12 cellular contexts compared by ENCODE assay signal in the genomic region with DNA sequence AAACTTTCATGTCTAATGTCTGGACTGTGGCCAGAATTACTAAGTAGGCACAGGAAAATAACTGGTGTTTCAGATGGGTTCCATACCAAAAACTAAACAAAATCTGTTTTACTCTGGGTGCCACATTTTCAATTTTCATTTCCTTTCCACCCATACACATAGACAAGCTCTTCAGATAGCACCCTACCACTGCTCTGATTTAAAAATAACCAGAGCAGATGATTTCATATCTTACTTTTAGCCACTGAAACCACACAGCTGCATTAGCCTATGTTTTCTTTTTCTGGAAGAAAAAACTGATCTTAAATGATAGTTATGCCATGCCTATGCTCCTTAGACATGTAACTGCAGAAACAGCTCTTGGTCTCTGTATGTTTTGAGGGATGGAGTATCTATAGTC.
DNase-seq lines count a peak whose midpoint lies in the region; ATAC-seq and TF ChIP-seq lines count a peak whose summit lies in the region.
"Had no signal": no experiment of that assay in that cellular context is flagged by ENCODE, and none has a peak within 500 bp of the region (broad histone marks: within the 10 kb centered on the region; RNA-seq: fewer than 3 reads in every experiment).

No MANE protein-coding gene starts in this region.

- intact Hi-C loops in transverse colon (cut with DNase I; ENCODE audit: low total_unique reads), result no loop called here
- intact Hi-C loops in posterior vena cava (cut with DNase I), result no loop called here

- TF ChIP-seq POLR2A in GM18505 (IDR thresholded peaks at IDR 0.05; ENCODE audit: borderline replicate concordance, extremely low read depth, insufficient read depth, insufficient read length), result no peak
- TF ChIP-seq POLR2A in transverse colon (IDR thresholded peaks at IDR 0.05), result no peak

- no peak overlapping the region for H3K27ac ChIP-seq in transverse colon

- no peak for TF ChIP-seq EP300 in transverse colon (IDR thresholded peaks at IDR 0.05; ENCODE audit: low read depth)

- H3K4me3 ChIP-seq in transverse colon, result no peak overlapping the region
- H3K4me3 ChIP-seq: GM23338 had no signal

- ATAC-seq in GM18505 (IDR thresholded peaks at IDR 0.05; ENCODE audit: unreplicated experiment) (peak; percentile 82), GM21381 (IDR thresholded peaks at IDR 0.05; ENCODE audit: unreplicated experiment) (peak; percentile 77), HG03025 (IDR thresholded peaks at IDR 0.05; ENCODE audit: low FRiP score, unreplicated experiment) (peak; percentile 99), HG03571 (IDR thresholded peaks at IDR 0.05; ENCODE audit: unreplicated experiment) (peak; percentile 63), GM19467 (IDR thresholded peaks at IDR 0.05; ENCODE audit: unreplicated experiment) (no peak)
- ATAC-seq: GM23338 had no signal

- H3K36me3 ChIP-seq in transverse colon, result no peaks in the 10 kb centered on the region

- H3K4me1 ChIP-seq in transverse colon, result no peaks in the 10 kb centered on the region

- no peak for TF ChIP-seq CTCF in transverse colon (IDR thresholded peaks at IDR 0.05)

- in situ Hi-C loops in transverse colon (cut with MboI; ENCODE audit: low pct_ligation_motif_present in 1 of 4, low pct_unique_long_range_greater_than_20kb in 1 of 4, low sequenced_read_pairs in 3 of 4), result no loop called here

- no peaks in the 10 kb centered on the region for H3K9me3 ChIP-seq in transverse colon

- no peaks in the 10 kb centered on the region for H3K27me3 ChIP-seq in transverse colon

- no peak for DNase-seq in transverse colon
- DNase-seq in posterior vena cava (ENCODE audit: low spot score), result no peak
- DNase-seq in NCI-H2081 (lab: John Stamatoyannopoulos, UW), result no peak
- DNase-seq: central memory CD4-positive, alpha-beta T cell; NCI-H2081 treated with DMSO at 0.1 percent for 48 hours; stimulated activated CD4-positive, alpha-beta T cell treated with anti-CD3 and anti-CD28 coated beads, Interleukin-4, amount 100 ng/mL, for 4 hours had no signal
